In genomic region chr1:239293350-239294111, GRCh38 we compare ENCODE assay signal across 19 cellular contexts.
"Had no signal": no experiment of that assay in that cellular context is flagged by ENCODE, and none has a peak within 500 bp of the region (broad histone marks: within the 10 kb centered on the region; RNA-seq: fewer than 3 reads in every experiment).

No MANE protein-coding gene starts in this region.

- FAIRE-seq: frontal cortex had no signal

- ATAC-seq: activated CD4-positive, CD25-positive, alpha-beta regulatory T cell treated with anti-CD3 and anti-CD28 coated beads, Interleukin-2, amount 50 U/mL, for 24 hours; effector memory CD8-positive, alpha-beta T cell; natural killer cell treated with Interleukin-12 subunit alpha and Interleukin-12 subunit beta and Interleukin-15 and Interleukin-18, amount 100 ng/mL, for 72 hours; stimulated activated naive B cell treated with anti-CD40 and anti-IgM and Interleukin-4, amounts not matched to agents 10 μg/mL and 1 μg/mL and 100 μg/mL, for 72 hours had no signal

- H3K4me1 ChIP-seq: breast epithelium, tibial artery had no signal

- H3K27ac ChIP-seq: breast epithelium, tibial artery had no signal

- H3K9me3 ChIP-seq: breast epithelium, tibial artery had no signal

- H3K27me3 ChIP-seq: breast epithelium, tibial artery had no signal

- H3K36me3 ChIP-seq: breast epithelium, tibial artery had no signal

- H3K4me3 ChIP-seq: breast epithelium, tibial artery had no signal

- DNase-seq: activated CD4-positive, alpha-beta T cell treated with anti-CD3 and anti-CD28 coated beads, Interleukin-2, amount 50 U/mL, for 1 hour; activated CD8-positive, alpha-beta memory T cell treated with anti-CD3 and anti-CD28 coated beads for 24 hours; activated naive CD4-positive, alpha-beta T cell; activated naive CD8-positive, alpha-beta T cell treated with anti-CD3 and anti-CD28 coated beads, Interleukin-2, amount 10 ng/mL, durations not matched to agents 7 days and 5 days; aorta; dermis blood vessel endothelial cell; effector memory CD8-positive, alpha-beta T cell; head of caudate nucleus; left cardiac atrium; posterior cingulate gyrus; stimulated activated CD4-positive, alpha-beta T cell treated with anti-CD3 and anti-CD28 coated beads, Interleukin-15, amount 100 ng/mL, for 24 hours; stimulated activated CD4-positive, alpha-beta T cell treated with anti-CD3 and anti-CD28 coated beads, Interleukin-4, amount 100 ng/mL, for 1 hour; stimulated activated naive B cell treated with anti-CD40 and anti-IgM and Interleukin-4, amounts not matched to agents 10 μg/mL and 1 μg/mL and 100 μg/mL, for 72 hours; SW 1271; tibial artery had no signal
